In the genomic region with DNA sequence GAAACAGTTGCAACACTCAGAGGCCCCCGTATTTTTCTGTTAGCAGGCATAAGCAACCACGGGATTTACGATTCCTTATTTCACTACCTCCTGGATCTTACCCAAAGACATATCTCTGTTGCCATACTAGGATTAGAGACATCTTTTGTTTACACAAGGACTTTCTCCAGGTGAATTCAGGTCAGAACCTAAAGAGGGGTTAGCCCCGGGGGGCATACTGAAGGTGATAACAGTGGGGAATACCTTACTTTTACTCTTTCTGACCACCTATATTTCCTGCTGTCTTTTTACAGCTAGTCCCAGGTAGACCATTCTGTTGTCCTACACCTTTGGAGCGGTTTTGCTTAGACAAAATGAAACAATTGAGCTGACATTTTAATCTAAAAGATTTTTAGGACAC, we compare ENCODE assay signal across 28 cellular contexts. TPM values are rescaled to one million over a fixed set of nuclear protein-coding genes. Genes with fewer than 3 reads are reported as not detected.
DNase-seq lines count a peak whose midpoint lies in the region; ATAC-seq and TF ChIP-seq lines count a peak whose summit lies in the region.
"Had no signal": no experiment of that assay in that cellular context is flagged by ENCODE, and none has a peak within 500 bp of the region (broad histone marks: within the 10 kb centered on the region; RNA-seq: fewer than 3 reads in every experiment).

No MANE protein-coding gene starts in this region.

- peaks cover 16% of the 10 kb centered on the region for H3F3A ChIP-seq in neural progenitor cell (ENCODE audit: low read depth)

- H3K36me3 ChIP-seq in H7 (replicated peaks; ENCODE audit: control insufficient read depth, insufficient read depth, low read length), result no peaks in the 10 kb centered on the region
- no peaks in the 10 kb centered on the region for H3K36me3 ChIP-seq in iPS-20b (ENCODE audit: insufficient read depth, low read depth, low read length)
- H3K36me3 ChIP-seq in neural progenitor cell, result no peaks in the 10 kb centered on the region
- H3K36me3 ChIP-seq: BE2C, BLaER1 had no signal

- no peak overlapping the region for H2AFZ ChIP-seq in neural progenitor cell (replicated peaks)

- no peak for TF ChIP-seq CTCF in WTC11 (IDR thresholded peaks at IDR 0.05)
- TF ChIP-seq CTCF in neural progenitor cell (IDR thresholded peaks at IDR 0.05), result no peak

- peak overlapping the region; percentile 34 for H3K4me2 ChIP-seq in neural progenitor cell
- H3K4me2 ChIP-seq: BLaER1 had no signal

- DNase-seq in H7 (peak; percentile 4), WTC11 (ENCODE audit: low spot score) (no peak), neural progenitor cell (ENCODE audit: low spot score) (no peak), RPMI8226 (no peak), NCI-H128 (lab: John Stamatoyannopoulos, UW; ENCODE audit: unreplicated experiment) (no peak), pons (ENCODE audit: low spot score) (no peak), NCI-H510A (lab: John Stamatoyannopoulos, UW) (no peak)
- DNase-seq: 8988T; ACHN; BE2C; C1 segment of cervical spinal cord; CD4-positive, alpha-beta memory T cell; CD4-positive, CD25-positive, alpha-beta regulatory T cell; CD8-positive, alpha-beta memory T cell; COR-L47; DMS 273 treated with DMSO at 0.1 percent for 48 hours; DMS153; DMS53; DMS79; DND-41; EL; GDM1 had no signal

- no peak overlapping the region for H3K9ac ChIP-seq in iPS-20b (ENCODE audit: low read depth, low read length)
- H3K9ac ChIP-seq in neural progenitor cell, result no peak overlapping the region
- H3K9ac ChIP-seq: BLaER1 had no signal

- CTCF ChIA-PET in WTC11 (lab: Charles Lee), result interaction anchor here (3.8 kb wide), 1 partner anchor 14 kb away, joined by 30 read pairs; no protein-coding TSS in a partner anchor

- peaks cover 13% of the 10 kb centered on the region; the same call in 1 of the 2 replicates for H3K4me1 ChIP-seq in iPS-20b (ENCODE audit: insufficient read depth, low read length)
- peaks cover 13% of the 10 kb centered on the region for H3K4me1 ChIP-seq in neural progenitor cell
- H3K4me1 ChIP-seq: BE2C, BLaER1 had no signal

- POLR2A ChIA-PET in WTC11 (lab: Charles Lee), result no interaction called here

- H3K27me3 Mint-ChIP-seq in WTC11 (ENCODE audit: low read depth) (no peaks in the 10 kb centered on the region), neural progenitor cell (ENCODE audit: insufficient read depth, low read depth) (peaks cover 3% of the 10 kb centered on the region)
- H3K27me3 Mint-ChIP-seq: CD4-positive, alpha-beta memory T cell; CD4-positive, CD25-positive, alpha-beta regulatory T cell; CD8-positive, alpha-beta memory T cell had no signal

- H3K27ac Mint-ChIP-seq in WTC11 (no peak overlapping the region), neural progenitor cell (no peak overlapping the region)
- H3K27ac Mint-ChIP-seq: CD14-positive monocyte; CD4-positive, alpha-beta memory T cell; CD4-positive, CD25-positive, alpha-beta regulatory T cell; CD8-positive, alpha-beta memory T cell had no signal

- H3K4me3 Mint-ChIP-seq in WTC11 (no peak overlapping the region), neural progenitor cell (no peak overlapping the region)
- H3K4me3 Mint-ChIP-seq: CD14-positive monocyte; CD4-positive, alpha-beta memory T cell; CD4-positive, CD25-positive, alpha-beta regulatory T cell; CD8-positive, alpha-beta memory T cell had no signal

- H3K79me2 ChIP-seq in neural progenitor cell (ENCODE audit: low read depth), result no peaks in the 10 kb centered on the region

- H3K4me1 Mint-ChIP-seq in WTC11 (peaks cover 17% of the 10 kb centered on the region), neural progenitor cell (peaks cover 12% of the 10 kb centered on the region)
- H3K4me1 Mint-ChIP-seq: CD14-positive monocyte; CD4-positive, alpha-beta memory T cell; CD4-positive, CD25-positive, alpha-beta regulatory T cell; CD8-positive, alpha-beta memory T cell had no signal

- H4K20me1 ChIP-seq in neural progenitor cell (ENCODE audit: low read depth), result no peaks in the 10 kb centered on the region
- H4K20me1 ChIP-seq: BLaER1 had no signal

- H3K4me3 ChIP-seq in H7 (ENCODE audit: insufficient read depth, low read depth, low read length) (no peak overlapping the region), iPS-20b (ENCODE audit: low read length) (peak overlapping the region; percentile 14; the same call in 1 of the 2 replicates), neural progenitor cell (no peak overlapping the region)
- H3K4me3 ChIP-seq: BLaER1, GM12878 had no signal

- ATAC-seq in WTC11, result peak; percentile 22; the same call in 1 of the 2 replicates
- ATAC-seq: GM12878 had no signal

- H3K27me3 ChIP-seq in H7 (ENCODE audit: control insufficient read depth, insufficient read depth, low read length) (no peaks in the 10 kb centered on the region), iPS-20b (ENCODE audit: insufficient read depth, low read length) (no peaks in the 10 kb centered on the region), neural progenitor cell (no peaks in the 10 kb centered on the region)
- H3K27me3 ChIP-seq: BE2C, BLaER1 had no signal

- H3K36me3 Mint-ChIP-seq in WTC11 (peaks cover 3% of the 10 kb centered on the region; the same call in 1 of the 2 replicates), neural progenitor cell (no peaks in the 10 kb centered on the region)
- H3K36me3 Mint-ChIP-seq: CD14-positive monocyte; CD4-positive, alpha-beta memory T cell; CD4-positive, CD25-positive, alpha-beta regulatory T cell; CD8-positive, alpha-beta memory T cell had no signal

- H3K9me3 ChIP-seq in iPS-20b (ENCODE audit: insufficient read depth, low read depth, low read length) (no peaks in the 10 kb centered on the region), neural progenitor cell (ENCODE audit: low read depth) (no peaks in the 10 kb centered on the region)
- H3K9me3 ChIP-seq: BE2C, BLaER1 had no signal

- H3K27ac ChIP-seq in iPS-20b (ENCODE audit: low read length) (no peak overlapping the region), neural progenitor cell (peak overlapping the region; percentile 57)
- H3K27ac ChIP-seq: BLaER1 had no signal

- H3K9me3 Mint-ChIP-seq in WTC11 (peaks cover 19% of the 10 kb centered on the region), neural progenitor cell (no peaks in the 10 kb centered on the region)

TF ChIP-seq in WTC11, 78 proteins besides CTCF, POLR2A, EP300 and RAD21 (continues in another document):
- TF ChIP-seq NFYB (CRISPR knock-in tag; conservative IDR thresholded peaks at IDR 0.05; ENCODE audit: low read depth), result no peak
- TF ChIP-seq TEAD4 (CRISPR knock-in tag; IDR thresholded peaks at IDR 0.05), result no peak
- TF ChIP-seq ZNF671 (CRISPR knock-in tag; IDR thresholded peaks at IDR 0.05), result no peak
- no peak for TF ChIP-seq CREB1 (CRISPR knock-in tag; IDR thresholded peaks at IDR 0.05)
- TF ChIP-seq RORB (CRISPR knock-in tag; IDR thresholded peaks at IDR 0.05), result no peak
- TF ChIP-seq, protein P1, sequence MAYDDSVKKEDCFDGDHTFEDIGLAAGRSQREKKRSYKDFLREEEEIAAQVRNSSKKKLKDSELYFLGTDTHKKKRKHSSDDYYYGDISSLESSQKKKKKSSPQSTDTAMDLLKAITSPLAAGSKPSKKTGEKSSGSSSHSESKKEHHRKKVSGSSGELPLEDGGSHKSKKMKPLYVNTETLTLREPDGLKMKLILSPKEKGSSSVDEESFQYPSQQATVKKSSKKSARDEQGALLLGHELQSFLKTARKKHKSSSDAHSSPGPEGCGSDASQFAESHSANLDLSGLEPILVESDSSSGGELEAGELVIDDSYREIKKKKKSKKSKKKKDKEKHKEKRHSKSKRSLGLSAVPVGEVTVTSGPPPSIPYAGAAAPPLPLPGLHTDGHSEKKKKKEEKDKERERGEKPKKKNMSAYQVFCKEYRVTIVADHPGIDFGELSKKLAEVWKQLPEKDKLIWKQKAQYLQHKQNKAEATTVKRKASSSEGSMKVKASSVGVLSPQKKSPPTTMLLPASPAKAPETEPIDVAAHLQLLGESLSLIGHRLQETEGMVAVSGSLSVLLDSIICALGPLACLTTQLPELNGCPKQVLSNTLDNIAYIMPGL (CRISPR knock-in tag; IDR thresholded peaks at IDR 0.05), result no peak
- TF ChIP-seq NR3C1 (CRISPR knock-in tag; conservative IDR thresholded peaks at IDR 0.05; ENCODE audit: low read depth), result no peak
- TF ChIP-seq SMAD4 (CRISPR knock-in tag; IDR thresholded peaks at IDR 0.05), result no peak
- TF ChIP-seq, protein P2, sequence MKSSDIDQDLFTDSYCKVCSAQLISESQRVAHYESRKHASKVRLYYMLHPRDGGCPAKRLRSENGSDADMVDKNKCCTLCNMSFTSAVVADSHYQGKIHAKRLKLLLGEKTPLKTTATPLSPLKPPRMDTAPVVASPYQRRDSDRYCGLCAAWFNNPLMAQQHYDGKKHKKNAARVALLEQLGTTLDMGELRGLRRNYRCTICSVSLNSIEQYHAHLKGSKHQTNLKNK (CRISPR knock-in tag; IDR thresholded peaks at IDR 0.05), result no peak
- TF ChIP-seq, protein P3, sequence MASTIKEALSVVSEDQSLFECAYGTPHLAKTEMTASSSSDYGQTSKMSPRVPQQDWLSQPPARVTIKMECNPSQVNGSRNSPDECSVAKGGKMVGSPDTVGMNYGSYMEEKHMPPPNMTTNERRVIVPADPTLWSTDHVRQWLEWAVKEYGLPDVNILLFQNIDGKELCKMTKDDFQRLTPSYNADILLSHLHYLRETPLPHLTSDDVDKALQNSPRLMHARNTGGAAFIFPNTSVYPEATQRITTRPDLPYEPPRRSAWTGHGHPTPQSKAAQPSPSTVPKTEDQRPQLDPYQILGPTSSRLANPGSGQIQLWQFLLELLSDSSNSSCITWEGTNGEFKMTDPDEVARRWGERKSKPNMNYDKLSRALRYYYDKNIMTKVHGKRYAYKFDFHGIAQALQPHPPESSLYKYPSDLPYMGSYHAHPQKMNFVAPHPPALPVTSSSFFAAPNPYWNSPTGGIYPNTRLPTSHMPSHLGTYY (CRISPR knock-in tag; IDR thresholded peaks at IDR 0.05), result no peak
- TF ChIP-seq, protein P4, sequence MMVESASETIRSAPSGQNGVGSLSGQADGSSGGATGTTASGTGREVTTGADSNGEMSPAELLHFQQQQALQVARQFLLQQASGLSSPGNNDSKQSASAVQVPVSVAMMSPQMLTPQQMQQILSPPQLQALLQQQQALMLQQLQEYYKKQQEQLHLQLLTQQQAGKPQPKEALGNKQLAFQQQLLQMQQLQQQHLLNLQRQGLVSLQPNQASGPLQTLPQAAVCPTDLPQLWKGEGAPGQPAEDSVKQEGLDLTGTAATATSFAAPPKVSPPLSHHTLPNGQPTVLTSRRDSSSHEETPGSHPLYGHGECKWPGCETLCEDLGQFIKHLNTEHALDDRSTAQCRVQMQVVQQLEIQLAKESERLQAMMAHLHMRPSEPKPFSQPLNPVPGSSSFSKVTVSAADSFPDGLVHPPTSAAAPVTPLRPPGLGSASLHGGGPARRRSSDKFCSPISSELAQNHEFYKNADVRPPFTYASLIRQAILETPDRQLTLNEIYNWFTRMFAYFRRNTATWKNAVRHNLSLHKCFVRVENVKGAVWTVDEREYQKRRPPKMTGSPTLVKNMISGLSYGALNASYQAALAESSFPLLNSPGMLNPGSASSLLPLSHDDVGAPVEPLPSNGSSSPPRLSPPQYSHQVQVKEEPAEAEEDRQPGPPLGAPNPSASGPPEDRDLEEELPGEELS (CRISPR knock-in tag; IDR thresholded peaks at IDR 0.05), result no peak
- no peak for TF ChIP-seq KAT7 (CRISPR knock-in tag; IDR thresholded peaks at IDR 0.05; ENCODE audit: borderline replicate concordance)

RNA-seq across cellular contexts. Expression of a gene that starts 27.9 kb away (rescaled TPM):
- 0.87 and 7.1 TPM in 2 replicates for total RNA-seq in H7 (2014; rRNA removed; shearing (Covaris generic))
- 11.1 to 15.9 TPM (median 12.8 TPM) in 3 replicates for total RNA-seq in WTC11 (2021)
- total RNA-seq in neural progenitor cell (ENCODE audit: low replicate concordance), result 23.7 and 31.4 TPM in 2 replicates
- total RNA-seq: CD4-positive, alpha-beta memory T cell; CD4-positive, CD25-positive, alpha-beta regulatory T cell; CD8-positive, alpha-beta memory T cell; Daoy; G401 had no signal
